ENCODE assay signal across 29 cellular contexts in the genomic region with DNA sequence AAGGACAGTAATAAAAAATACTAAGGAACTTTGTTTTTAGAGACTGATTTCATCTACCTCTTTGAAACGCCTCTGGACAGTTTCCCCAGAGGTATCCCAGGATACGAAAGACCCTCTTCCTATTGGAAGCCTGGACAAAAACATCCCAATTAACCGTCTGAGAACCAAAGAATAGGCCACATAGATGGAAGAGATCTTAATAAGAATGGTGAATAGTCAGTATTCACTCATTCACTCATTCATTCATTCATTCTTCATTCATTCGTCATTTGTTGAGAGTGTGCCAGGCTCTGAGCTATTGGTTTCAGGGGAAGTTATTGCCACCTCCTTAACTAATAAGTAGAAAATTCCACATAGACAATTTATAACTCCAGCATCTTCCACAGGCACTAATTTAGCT.
"Had no signal": no experiment of that assay in that cellular context is flagged by ENCODE, and none has a peak within 500 bp of the region (broad histone marks: within the 10 kb centered on the region; RNA-seq: fewer than 3 reads in every experiment).

No MANE protein-coding gene starts in this region.

- DNase-seq: colonic mucosa; cortex of kidney; dermis blood vessel endothelial cell; dorsolateral prefrontal cortex; effector CD4-positive, alpha-beta T cell; effector CD8-positive, alpha-beta T cell; effector memory CD4-positive, alpha-beta T cell; effector memory CD8-positive, alpha-beta T cell; endodermal cell; erythroblast; esophagus squamous epithelium; foreskin fibroblast; foreskin keratinocyte; foreskin melanocyte; gastrocnemius medialis; glutamatergic neuron; head of caudate nucleus; heart left ventricle; heart right ventricle had no signal

- H3K4me2 ChIP-seq: hepatocyte had no signal

- H3K27ac ChIP-seq: colonic mucosa, coronary artery, dorsolateral prefrontal cortex, epithelial cell of prostate, esophagus muscularis mucosa, esophagus squamous epithelium, foreskin keratinocyte, gastrocnemius medialis, gastroesophageal sphincter, heart left ventricle, heart right ventricle, hepatocyte had no signal

- FAIRE-seq: colon, endometrium, endothelial cell of umbilical vein, frontal cortex had no signal

- H3K4me3 ChIP-seq: colonic mucosa, coronary artery, dorsolateral prefrontal cortex, esophagus muscularis mucosa, esophagus squamous epithelium, gastrocnemius medialis, gastroesophageal sphincter, heart left ventricle, heart right ventricle, hepatocyte had no signal

- H3K79me2 ChIP-seq: hepatocyte had no signal

- ATAC-seq: effector memory CD8-positive, alpha-beta T cell; esophagus mucosa; foreskin keratinocyte; gastrocnemius medialis; gastroesophageal sphincter; heart left ventricle; heart right ventricle had no signal

- H3K27me3 ChIP-seq: colonic mucosa, dorsolateral prefrontal cortex, esophagus muscularis mucosa, gastrocnemius medialis, hepatocyte had no signal

- H2AFZ ChIP-seq: hepatocyte had no signal

- H3K4me1 ChIP-seq: colonic mucosa, esophagus muscularis mucosa, esophagus squamous epithelium, foreskin keratinocyte, gastrocnemius medialis, gastroesophageal sphincter, heart left ventricle, heart right ventricle had no signal

- H3K9me3 ChIP-seq: colonic mucosa, esophagus muscularis mucosa, esophagus squamous epithelium, gastrocnemius medialis, gastroesophageal sphincter, heart left ventricle, heart right ventricle had no signal

- H3K36me3 ChIP-seq: colonic mucosa, esophagus muscularis mucosa, esophagus squamous epithelium, gastrocnemius medialis, gastroesophageal sphincter, heart left ventricle, heart right ventricle had no signal
